ENCODE assay signal across 8 cellular contexts in the genomic region with DNA sequence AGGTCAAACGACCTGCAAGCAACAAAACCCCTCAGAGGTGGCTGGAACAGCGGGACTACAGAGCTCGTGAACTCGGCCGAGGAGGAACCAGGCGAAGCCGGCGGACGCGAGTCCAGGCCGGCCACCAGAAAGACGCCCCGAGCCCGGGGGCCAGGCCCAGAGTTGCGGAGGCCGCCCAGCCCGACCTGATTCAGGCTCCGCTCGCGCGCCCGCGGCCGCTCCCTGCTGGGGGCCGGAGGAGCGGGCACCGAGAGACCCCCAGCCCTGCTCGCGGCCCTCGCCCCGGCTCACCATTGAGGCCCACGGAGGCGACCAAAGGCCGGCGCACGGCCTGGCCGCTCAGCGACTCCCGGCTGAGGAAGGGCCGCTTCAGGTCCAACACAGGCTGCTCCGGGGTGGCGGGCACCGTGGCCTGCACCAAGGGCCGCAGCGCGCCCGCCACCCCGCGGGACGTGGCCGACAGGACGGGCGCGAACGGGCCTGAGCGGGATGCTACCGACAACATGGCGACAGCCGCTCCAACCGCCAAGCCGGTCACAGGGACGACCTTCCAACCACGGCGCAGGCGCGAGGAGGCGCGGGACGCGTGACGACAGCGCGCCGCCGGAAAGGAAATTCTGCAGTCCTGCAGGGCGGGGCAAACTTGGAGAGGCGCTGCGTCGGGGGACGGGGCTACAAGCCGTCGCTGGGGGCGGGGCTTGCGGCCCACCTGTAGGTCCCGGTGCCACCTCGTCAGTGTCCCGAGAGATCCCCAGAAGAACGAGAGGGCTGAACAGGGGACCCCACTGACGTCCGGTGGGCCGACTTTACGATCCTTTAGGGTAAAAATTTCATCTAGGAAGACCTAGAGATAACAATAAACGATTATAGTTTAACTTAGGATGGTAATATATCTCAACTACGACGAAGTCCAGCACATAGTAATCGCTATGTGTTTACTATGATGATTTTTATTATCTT. TPM values are rescaled to one million over a fixed set of nuclear protein-coding genes. Genes with fewer than 3 reads are reported as not detected.
DNase-seq lines count a peak whose midpoint lies in the region; ATAC-seq and TF ChIP-seq lines count a peak whose summit lies in the region.

TSS of gene UQCRFS1 (minus strand) at position 538 of the 960 bp plus-strand sequence. CDS start at position 505, 33 bp downstream.

- H3F3A ChIP-seq in SU-DHL-6 (ENCODE audit: insufficient read depth): no peaks in the 10 kb centered on the region

- ATAC-seq in HG02763 (IDR thresholded peaks at IDR 0.05; ENCODE audit: unreplicated experiment) (peak; percentile 95), thoracic aorta (ENCODE audit: insufficient number of reproducible peaks, low FRiP score, low read depth) (peak; percentile 86)
- ATAC-seq in activated naive CD8-positive, alpha-beta T cell treated with anti-CD3 and anti-CD28 coated beads, Interleukin-2, amount 10 ng/mL, durations not matched to agents 7 days and 5 days (ENCODE audit: low read depth): peak; percentile 98

- H4K20me1 ChIP-seq in SU-DHL-6 (ENCODE audit: low read depth, low read length): peaks cover 20% of the 10 kb centered on the region

- TF ChIP-seq CTCF in GM12875 (IDR thresholded peaks at IDR 0.05; ENCODE audit: borderline replicate concordance, insufficient read depth, low read depth, low read length) (no peak), SU-DHL-6 (IDR thresholded peaks at IDR 0.05; ENCODE audit: insufficient read depth, low read length, poor library complexity, severe bottlenecking) (no peak), osteocyte (IDR thresholded peaks at IDR 0.05) (no peak), thoracic aorta (IDR thresholded peaks at IDR 0.05) (no peak)

- H3K27me3 Mint-ChIP-seq in activated naive CD8-positive, alpha-beta T cell treated with anti-CD3 and anti-CD28 coated beads, Interleukin-2, amount 10 ng/mL, durations not matched to agents 7 days and 5 days: peaks cover 2% of the 10 kb centered on the region
- H3K27me3 Mint-ChIP-seq in osteocyte (ENCODE audit: unreplicated experiment): peaks cover 12% of the 10 kb centered on the region

- POLR2A ChIA-PET in activated naive CD8-positive, alpha-beta T cell treated with anti-CD3 and anti-CD28 coated beads, Interleukin-2, amount 10 ng/mL, durations not matched to agents 7 days and 5 days (lab: Charles Lee): interaction anchor here (0.6 to 1.1 kb wide), 4 partner anchors 393 to 1419 kb away, joined by 3 to 4 read pairs (median 3); partner anchors contain the start of genes POP4 and URI1

- H3K27ac Mint-ChIP-seq in activated naive CD8-positive, alpha-beta T cell treated with anti-CD3 and anti-CD28 coated beads, Interleukin-2, amount 10 ng/mL, durations not matched to agents 7 days and 5 days: peak within 1 kb of the TSS; percentile 99
- peak within 1 kb of the TSS; percentile 97 for H3K27ac Mint-ChIP-seq in osteocyte (ENCODE audit: unreplicated experiment)

- DNase-seq in NCI-H1417 (lab: John Stamatoyannopoulos, UW) (peak; percentile 91 to 98 (median 95)), head of caudate nucleus (peak; percentile 84 to 99 (median 96)), osteocyte (ENCODE audit: extremely low spot score, unreplicated experiment) (peak; percentile 99), thoracic aorta (ENCODE audit: low spot score) (peak; percentile 58)
- peak; percentile 96 for DNase-seq in activated naive CD8-positive, alpha-beta T cell treated with anti-CD3 and anti-CD28 coated beads, Interleukin-2, amount 10 ng/mL, durations not matched to agents 7 days and 5 days

- no peaks in the 10 kb centered on the region for H3K9me2 ChIP-seq in SU-DHL-6 (replicated peaks; ENCODE audit: insufficient read depth, low read length)

- H3K27ac ChIP-seq in SU-DHL-6 (ENCODE audit: low read depth, low read length): peak within 1 kb of the TSS; percentile 60
- peak within 1 kb of the TSS; percentile 77 to 85 for H3K27ac ChIP-seq in thoracic aorta

- peak within 1 kb of the TSS; percentile 71 for H3K4me2 ChIP-seq in SU-DHL-6 (ENCODE audit: low read depth, low read length, poor library complexity, severe bottlenecking)

- intact Hi-C loops in head of caudate nucleus (cut with DNase I): no loop called here

- H3K9ac ChIP-seq in SU-DHL-6 (ENCODE audit: low read length): peak within 1 kb of the TSS; percentile 94

- peaks cover 47% of the 10 kb centered on the region for H3K79me2 ChIP-seq in SU-DHL-6 (ENCODE audit: insufficient read depth, low read length)

- H3K4me3 Mint-ChIP-seq in activated naive CD8-positive, alpha-beta T cell treated with anti-CD3 and anti-CD28 coated beads, Interleukin-2, amount 10 ng/mL, durations not matched to agents 7 days and 5 days: peak within 1 kb of the TSS; percentile 90
- H3K4me3 Mint-ChIP-seq in osteocyte (ENCODE audit: unreplicated experiment): peak within 1 kb of the TSS; percentile 85

- H3K36me3 ChIP-seq in SU-DHL-6 (ENCODE audit: low read length) (peaks cover 6% of the 10 kb centered on the region; the same call in 1 of the 2 replicates), thoracic aorta (no peaks in the 10 kb centered on the region)

- H3K36me3 Mint-ChIP-seq in activated naive CD8-positive, alpha-beta T cell treated with anti-CD3 and anti-CD28 coated beads, Interleukin-2, amount 10 ng/mL, durations not matched to agents 7 days and 5 days: peaks cover 21% of the 10 kb centered on the region
- H3K36me3 Mint-ChIP-seq in osteocyte (ENCODE audit: unreplicated experiment): peaks cover 8% of the 10 kb centered on the region

- peaks cover 33% of the 10 kb centered on the region for H3K4me1 Mint-ChIP-seq in activated naive CD8-positive, alpha-beta T cell treated with anti-CD3 and anti-CD28 coated beads, Interleukin-2, amount 10 ng/mL, durations not matched to agents 7 days and 5 days
- H3K4me1 Mint-ChIP-seq in osteocyte (ENCODE audit: unreplicated experiment): peaks cover 30% of the 10 kb centered on the region

- H3K9me3 ChIP-seq in SU-DHL-6 (ENCODE audit: insufficient read depth, low read length) (no peaks in the 10 kb centered on the region), thoracic aorta (no peaks in the 10 kb centered on the region)

- H3K27me3 ChIP-seq in SU-DHL-6 (ENCODE audit: low read length): no peaks in the 10 kb centered on the region
- no peaks in the 10 kb centered on the region for H3K27me3 ChIP-seq in thoracic aorta (replicated peaks; ENCODE audit: insufficient read depth)

- H3K4me3 ChIP-seq in GM12875 (ENCODE audit: low read depth, low read length): peak within 1 kb of the TSS; percentile 93
- H3K4me3 ChIP-seq in SU-DHL-6 (ENCODE audit: insufficient read depth, low read length, poor library complexity, severe bottlenecking): peak within 1 kb of the TSS; percentile 84
- peak within 1 kb of the TSS; percentile 84 for H3K4me3 ChIP-seq in thoracic aorta

- H3K9me3 Mint-ChIP-seq in activated naive CD8-positive, alpha-beta T cell treated with anti-CD3 and anti-CD28 coated beads, Interleukin-2, amount 10 ng/mL, durations not matched to agents 7 days and 5 days: peaks cover 3% of the 10 kb centered on the region
- H3K9me3 Mint-ChIP-seq in osteocyte (ENCODE audit: unreplicated experiment): peaks cover 4% of the 10 kb centered on the region

- peaks cover 3 to 17% of the 10 kb centered on the region in 2 donors for H3K4me1 ChIP-seq in thoracic aorta (ENCODE audit: control insufficient read depth in 1 of 2, low read depth in 2 of 2)

- H2AFZ ChIP-seq in SU-DHL-6 (ENCODE audit: low read depth, low read length, severe bottlenecking): peak within 1 kb of the TSS; percentile 57

RNA-seq across cellular contexts. Expression of gene UQCRFS1, which starts in this region (rescaled TPM):
- total RNA-seq in activated naive CD8-positive, alpha-beta T cell treated with anti-CD3 and anti-CD28 coated beads, Interleukin-2, amount 10 ng/mL, durations not matched to agents 7 days and 5 days: 10 to 100 TPM; 29.1 to 30.9 TPM
- 25.4 and 25.6 TPM in 2 replicates for total RNA-seq in osteocyte
- 10 to 100 TPM; 16.8 to 18.5 TPM for total RNA-seq in thoracic aorta

Comparison
In these comparisons a context has a peak if more than half of its experiments do, and no peak if none do; other contexts are left out.
1. Peak in every context shown above with its lines: DNase-seq, ATAC-seq, H3K4me3 ChIP-seq and H3K27ac ChIP-seq.